8 cellular contexts compared by ENCODE assay signal in the genomic region with DNA sequence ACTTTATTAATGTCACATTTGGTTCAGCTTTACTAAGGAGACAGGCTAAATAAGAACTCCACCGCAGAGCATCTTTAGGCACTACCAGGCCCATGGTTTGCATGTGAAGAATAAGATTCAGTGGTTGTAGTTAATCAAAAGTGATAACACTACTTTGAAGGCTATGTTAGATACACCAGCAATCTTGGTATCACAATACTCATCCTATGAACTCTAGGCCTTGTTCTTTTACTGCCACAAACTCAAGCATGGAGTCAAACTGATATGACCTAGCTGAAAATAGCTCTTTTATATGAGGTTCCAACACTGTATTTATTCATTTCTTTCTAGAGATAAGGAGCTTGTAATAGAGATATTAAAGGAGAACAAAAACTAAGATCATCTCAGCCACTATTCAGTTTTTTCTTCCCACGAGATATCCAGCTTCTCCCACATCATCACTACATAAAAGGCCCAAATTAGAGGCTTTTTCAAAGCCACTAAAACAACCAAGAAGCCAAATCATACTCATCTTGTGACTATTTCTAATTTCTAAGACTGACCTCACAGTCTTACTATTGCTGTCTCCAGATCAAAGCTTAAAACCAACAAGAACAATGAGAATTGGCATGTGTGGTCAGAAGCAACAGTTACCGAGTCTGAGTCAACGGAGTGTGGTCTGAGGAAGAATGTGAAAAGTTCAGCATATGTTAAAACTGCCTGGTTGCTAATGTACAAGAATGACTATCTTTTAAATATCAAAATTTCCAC. TPM values are rescaled to one million over a fixed set of nuclear protein-coding genes. Genes with fewer than 3 reads are reported as not detected.
DNase-seq lines count a peak whose midpoint lies in the region; ATAC-seq and TF ChIP-seq lines count a peak whose summit lies in the region.
"Had no signal": no experiment of that assay in that cellular context is flagged by ENCODE, and none has a peak within 500 bp of the region (broad histone marks: within the 10 kb centered on the region; RNA-seq: fewer than 3 reads in every experiment).

No MANE protein-coding gene starts in this region.

- H3K27ac ChIP-seq in esophagus muscularis mucosa (replicated peaks in 1 of 4): no peak overlapping the region
- H3K27ac ChIP-seq: upper lobe of left lung had no signal

- intact Hi-C loops in esophagus muscularis mucosa (cut with DNase I): no loop called here

- H3K9me3 ChIP-seq in skeletal muscle satellite cell (replicated peaks; ENCODE audit: low read length) (no peaks in the 10 kb centered on the region), esophagus muscularis mucosa (peaks cover 0 to 12% (median 0%) of the 10 kb centered on the region in 4 donors)
- H3K9me3 ChIP-seq: upper lobe of left lung had no signal

- H3K4me1 ChIP-seq in skeletal muscle satellite cell (ENCODE audit: control insufficient read depth, insufficient read depth, low read length) (peaks cover 17% of the 10 kb centered on the region), esophagus muscularis mucosa (no peaks in the 10 kb centered on the region)
- H3K4me1 ChIP-seq: upper lobe of left lung had no signal

- H3K27me3 ChIP-seq in skeletal muscle satellite cell (ENCODE audit: control insufficient read depth, insufficient read depth, low read length) (peaks cover 13% of the 10 kb centered on the region), esophagus muscularis mucosa (no peaks in the 10 kb centered on the region)
- H3K27me3 ChIP-seq: upper lobe of left lung had no signal

- DNase-seq in SKM-1 (lab: John Stamatoyannopoulos, UW; ENCODE audit: unreplicated experiment) (peak; percentile 16), esophagus muscularis mucosa (ENCODE audit: extremely low spot score) (no peak), GM19238 (ENCODE audit: insufficient read length, low spot score) (no peak)
- no peak for DNase-seq in activated effector memory CD4-positive, alpha-beta T cell treated with Interleukin-2 at 50 U/mL for 16 hours
- DNase-seq: upper lobe of left lung had no signal

- 65% methylated on average over 4 of the region's 4 CpGs for WGBS in esophagus muscularis mucosa

- TF ChIP-seq CTCF in esophagus muscularis mucosa (IDR thresholded peaks at IDR 0.05): no peak

- no peak for TF ChIP-seq POLR2A in esophagus muscularis mucosa (IDR thresholded peaks at IDR 0.05; ENCODE audit: low read depth)

- no peak overlapping the region for H3K4me3 ChIP-seq in skeletal muscle satellite cell (ENCODE audit: low read length)
- no peak overlapping the region for H3K4me3 ChIP-seq in esophagus muscularis mucosa
- H3K4me3 ChIP-seq: upper lobe of left lung had no signal

- peak overlapping the region; percentile 14 for H3K4me2 ChIP-seq in skeletal muscle satellite cell (ENCODE audit: low read length)

- no peak for TF ChIP-seq EP300 in esophagus muscularis mucosa (IDR thresholded peaks at IDR 0.05)

- peak overlapping the region; percentile 30 for H3K9ac ChIP-seq in skeletal muscle satellite cell (ENCODE audit: low read depth, low read length)

- ATAC-seq in GM19025 (IDR thresholded peaks at IDR 0.05; ENCODE audit: low read depth, unreplicated experiment): peak; percentile 67
- peak; percentile 81 for ATAC-seq in HG03045 (IDR thresholded peaks at IDR 0.05; ENCODE audit: unreplicated experiment)

- H3K36me3 ChIP-seq in skeletal muscle satellite cell (ENCODE audit: insufficient read depth, low read length) (no peaks in the 10 kb centered on the region), esophagus muscularis mucosa (no peaks in the 10 kb centered on the region)
- H3K36me3 ChIP-seq: upper lobe of left lung had no signal

RNA-seq across cellular contexts. Expression of a gene that starts 25.1 kb away (rescaled TPM):
- 1.3 and 2.2 TPM in 2 replicates for total RNA-seq in skeletal muscle satellite cell (2012; rRNA removed)
- total RNA-seq in esophagus muscularis mucosa: 1 to 10 TPM; 2.5 to 7.7 (median 4.4) TPM
